22 cellular contexts compared by ENCODE assay signal in the genomic region with DNA sequence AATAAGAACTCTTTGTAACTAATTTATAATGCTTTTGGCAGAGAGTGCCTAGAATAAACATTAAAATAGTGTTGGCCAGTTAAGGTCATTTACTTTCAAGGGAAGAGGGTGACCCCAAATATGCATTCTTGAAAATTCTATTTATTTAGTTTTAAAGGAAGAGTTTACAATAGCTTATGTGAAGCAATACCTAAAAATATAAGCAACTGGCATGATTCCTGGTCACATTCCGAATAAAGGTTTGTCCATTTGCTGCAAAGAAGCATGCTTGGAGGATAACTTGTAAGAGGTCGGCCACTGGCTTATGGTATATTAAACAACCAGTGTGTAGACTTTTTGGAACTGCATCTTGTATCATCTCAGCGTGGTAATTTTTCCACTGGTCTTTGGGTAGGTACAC. TPM values are rescaled to one million over a fixed set of nuclear protein-coding genes. Genes with fewer than 3 reads are reported as not detected.
DNase-seq lines count a peak whose midpoint lies in the region; ATAC-seq, FAIRE-seq and TF ChIP-seq lines count a peak whose summit lies in the region.
"Had no signal": no experiment of that assay in that cellular context is flagged by ENCODE, and none has a peak within 500 bp of the region (broad histone marks: within the 10 kb centered on the region; RNA-seq: fewer than 3 reads in every experiment).

No MANE protein-coding gene starts in this region.

- CTCF ChIA-PET in activated naive CD4-positive, alpha-beta T cell treated with anti-CD3 and anti-CD28 coated beads, Interleukin-2, amount 10 ng/mL, durations not matched to agents 7 days and 5 days (lab: Charles Lee) = no interaction called here

- ATAC-seq in Right ventricle myocardium superior (ENCODE audit: poor library complexity) = peak; percentile 11
- no peak for ATAC-seq in left cardiac atrium
- ATAC-seq: GM12878 had no signal

- no peaks in the 10 kb centered on the region for H3K27me3 ChIP-seq in rectal smooth muscle tissue (ENCODE audit: control insufficient read depth, insufficient read depth, low read length)
- H3K27me3 ChIP-seq in vagina = no peaks in the 10 kb centered on the region
- H3K27me3 ChIP-seq: BE2C had no signal

- no peaks in the 10 kb centered on the region for H3K4me1 Mint-ChIP-seq in activated naive CD4-positive, alpha-beta T cell treated with anti-CD3 and anti-CD28 coated beads, Interleukin-2, amount 10 ng/mL, durations not matched to agents 7 days and 5 days
- H3K4me1 Mint-ChIP-seq: CD4-positive, CD25-positive, alpha-beta regulatory T cell had no signal

- no peaks in the 10 kb centered on the region for H3K36me3 Mint-ChIP-seq in activated naive CD4-positive, alpha-beta T cell treated with anti-CD3 and anti-CD28 coated beads, Interleukin-2, amount 10 ng/mL, durations not matched to agents 7 days and 5 days
- H3K36me3 Mint-ChIP-seq: CD4-positive, CD25-positive, alpha-beta regulatory T cell had no signal

- H3K9ac ChIP-seq in rectal smooth muscle tissue (ENCODE audit: low read length) = no peak overlapping the region
- H3K9ac ChIP-seq: GM23248 had no signal

- H3K9me3 ChIP-seq in vagina = no peaks in the 10 kb centered on the region
- H3K9me3 ChIP-seq: HAP-1 had no signal

- H3K4me1 ChIP-seq in rectal smooth muscle tissue (ENCODE audit: control insufficient read depth, insufficient read depth, low read length) (peaks cover 58% of the 10 kb centered on the region), vagina (peaks cover 48% of the 10 kb centered on the region)
- H3K4me1 ChIP-seq: BE2C, Caco-2 had no signal

- TF ChIP-seq CTCF in choroid plexus epithelial cell (conservative IDR thresholded peaks at IDR 0.05; ENCODE audit: low read depth, low read length) (no peak), vagina (IDR thresholded peaks at IDR 0.05) (no peak)

- H3K4me3 ChIP-seq in choroid plexus epithelial cell (ENCODE audit: low read depth, low read length) (no peak overlapping the region), rectal smooth muscle tissue (ENCODE audit: low read length) (no peak overlapping the region), vagina (no peak overlapping the region)
- H3K4me3 ChIP-seq: GM12878, GM23248, HAP-1 had no signal

- H3K27ac ChIP-seq in rectal smooth muscle tissue (ENCODE audit: low read depth, low read length) = peak overlapping the region; percentile 66
- H3K27ac ChIP-seq in vagina = peak overlapping the region; percentile 85
- H3K27ac ChIP-seq: GM23248 had no signal

- no peak overlapping the region for H3K4me3 Mint-ChIP-seq in activated naive CD4-positive, alpha-beta T cell treated with anti-CD3 and anti-CD28 coated beads, Interleukin-2, amount 10 ng/mL, durations not matched to agents 7 days and 5 days
- H3K4me3 Mint-ChIP-seq: CD4-positive, CD25-positive, alpha-beta regulatory T cell had no signal

- TF ChIP-seq POLR2A in vagina (IDR thresholded peaks at IDR 0.05) = no peak

- intact Hi-C loops in Right ventricle myocardium superior (cut with DNase I) = no loop called here
- intact Hi-C loops in left cardiac atrium (cut with DNase I) = no loop called here
- intact Hi-C loops in vagina (cut with DNase I) = no loop called here

- no peaks in the 10 kb centered on the region for H3K27me3 Mint-ChIP-seq in activated naive CD4-positive, alpha-beta T cell treated with anti-CD3 and anti-CD28 coated beads, Interleukin-2, amount 10 ng/mL, durations not matched to agents 7 days and 5 days
- H3K27me3 Mint-ChIP-seq: CD4-positive, CD25-positive, alpha-beta regulatory T cell had no signal

- no peak for DNase-seq in Right ventricle myocardium superior
- no peak for DNase-seq in left cardiac atrium
- peak; percentile 40 for DNase-seq in choroid plexus epithelial cell (ENCODE audit: low read depth)
- no peak for DNase-seq in vagina (ENCODE audit: extremely low spot score in 2 of 2)
- no peak for DNase-seq in HTR-8/SVneo (ENCODE audit: insufficient read length, low spot score)
- DNase-seq in activated naive CD4-positive, alpha-beta T cell treated with anti-CD3 and anti-CD28 coated beads, Interleukin-2, amount 10 ng/mL, durations not matched to agents 7 days and 5 days = no peak
- no peak for DNase-seq in central memory CD4-positive, alpha-beta T cell
- DNase-seq: 8988T; BE2C; Caco-2; CD4-positive, CD25-positive, alpha-beta regulatory T cell; DMS153; GM23248; NCI-H1105 treated with DMSO at 0.1 percent for 48 hours; NCI-H1694; NCI-H2081 treated with DMSO at 0.1 percent for 48 hours; NCI-H510A treated with DMSO at 0.1 percent for 48 hours; NCI-H82; SHP77 treated with DMSO at 0.1 percent for 48 hours had no signal

- no peak for FAIRE-seq in HTR-8/SVneo (lab: Jason Lieb, UNC)
- FAIRE-seq: GM12878 had no signal

- H3K27ac Mint-ChIP-seq in activated naive CD4-positive, alpha-beta T cell treated with anti-CD3 and anti-CD28 coated beads, Interleukin-2, amount 10 ng/mL, durations not matched to agents 7 days and 5 days = no peak overlapping the region
- H3K27ac Mint-ChIP-seq: CD4-positive, CD25-positive, alpha-beta regulatory T cell had no signal

- H3K36me3 ChIP-seq in rectal smooth muscle tissue (ENCODE audit: control insufficient read depth, insufficient read depth, low read length) = no peaks in the 10 kb centered on the region
- H3K36me3 ChIP-seq in vagina = no peaks in the 10 kb centered on the region
- H3K36me3 ChIP-seq: BE2C, HAP-1 had no signal

- peaks cover 3% of the 10 kb centered on the region for H3K9me3 Mint-ChIP-seq in activated naive CD4-positive, alpha-beta T cell treated with anti-CD3 and anti-CD28 coated beads, Interleukin-2, amount 10 ng/mL, durations not matched to agents 7 days and 5 days

RNA-seq across cellular contexts. Expression of a gene that starts 10.2 kb away (rescaled TPM):
- total RNA-seq in Right ventricle myocardium superior = 65.5 TPM
- 10 to 100 TPM; 35.2 to 51.4 TPM for total RNA-seq in left cardiac atrium
- 57.7 TPM for total RNA-seq in vagina
